ENCODE assay signal across 16 cellular contexts in the genomic region with DNA sequence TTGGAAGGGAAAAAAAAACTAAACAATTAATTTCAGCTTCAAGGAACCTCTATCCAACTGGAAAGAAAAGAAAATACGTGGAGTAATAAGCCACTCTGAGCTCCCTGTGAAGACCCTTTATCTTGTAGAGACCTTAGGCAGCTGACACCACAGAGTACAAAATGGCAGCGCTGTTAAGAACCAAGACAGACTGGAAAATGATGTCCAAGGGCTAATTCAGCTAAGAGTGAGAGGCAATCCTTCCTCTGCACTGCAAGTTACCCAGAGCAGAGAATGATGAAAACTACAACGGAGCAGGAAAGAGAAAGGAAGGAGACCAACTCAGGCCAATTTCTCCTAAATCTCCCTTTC. TPM values are rescaled to one million over a fixed set of nuclear protein-coding genes. Genes with fewer than 3 reads are reported as not detected.
DNase-seq lines count a peak whose midpoint lies in the region; ATAC-seq and TF ChIP-seq lines count a peak whose summit lies in the region.
"Had no signal": no experiment of that assay in that cellular context is flagged by ENCODE, and none has a peak within 500 bp of the region (broad histone marks: within the 10 kb centered on the region; RNA-seq: fewer than 3 reads in every experiment).

No MANE protein-coding gene starts in this region.

- peaks cover 27% of the 10 kb centered on the region for H3K36me3 Mint-ChIP-seq in mesothelial cell of epicardium
- peaks cover 15% of the 10 kb centered on the region for H3K36me3 Mint-ChIP-seq in effector memory CD8-positive, alpha-beta T cell (ENCODE audit: insufficient read depth)

- H3K9me2 ChIP-seq in SK-N-SH = no peaks in the 10 kb centered on the region

- TF ChIP-seq CTCF in mesothelial cell of epicardium (IDR thresholded peaks at IDR 0.05; ENCODE audit: unreplicated experiment) = no peak
- no peak for TF ChIP-seq CTCF in SK-N-SH (IDR thresholded peaks at IDR 0.05)

- peaks cover 18% of the 10 kb centered on the region for H3K36me3 ChIP-seq in HUES64 (ENCODE audit: insufficient read depth, low read length)
- H3K36me3 ChIP-seq in ectodermal cell (ENCODE audit: control insufficient read depth, insufficient read depth, low read length) = no peaks in the 10 kb centered on the region
- peaks cover 26 to 52% of the 10 kb centered on the region in 2 experiments for H3K36me3 ChIP-seq in SK-N-SH (replicated peaks in 1 of 2; ENCODE audit: control insufficient read depth in 1 of 2, insufficient read depth in 2 of 2, low read length in 1 of 2)

- H3K4me1 Mint-ChIP-seq in mesothelial cell of epicardium = peaks cover 18% of the 10 kb centered on the region
- H3K4me1 Mint-ChIP-seq in effector memory CD8-positive, alpha-beta T cell (ENCODE audit: low read depth in 2 of 2) = peaks cover 0 to 5% of the 10 kb centered on the region in 2 donors

- POLR2A ChIA-PET in SK-N-SH (lab: Yijun Ruan, JAX) = no interaction called here

- TF ChIP-seq RAD21 in SK-N-SH (IDR thresholded peaks at IDR 0.05; ENCODE audit: low read length) = no peak

- 70% methylated on average over 3 of the region's 3 CpGs for WGBS in HUES64
- 73 to 74% methylated on average over 3 of the region's 3 CpGs for WGBS in ectodermal cell, 2 experiments
- 84% methylated on average over 3 of the region's 3 CpGs for WGBS in SK-N-SH (ENCODE audit: low lambda C conversion rate)

- no peak overlapping the region for H3K4me2 ChIP-seq in SK-N-SH

- CTCF ChIA-PET in SK-N-SH (lab: Yijun Ruan, JAX) = no interaction called here

- DNase-seq in DMS79 (lab: John Stamatoyannopoulos, UW) (peak; percentile 60), mesothelial cell of epicardium (ENCODE audit: low spot score in 2 of 2, unreplicated experiment in 2 of 2) (no peak), SK-N-SH (no peak), GM03348 (ENCODE audit: low spot score) (no peak), DMS 273 (lab: John Stamatoyannopoulos, UW; ENCODE audit: unreplicated experiment) (no peak)
- no peak for DNase-seq in effector memory CD8-positive, alpha-beta T cell
- DNase-seq: anterior cingulate cortex, COR-L47, foreskin fibroblast, HCEC 1CT, left ventricle myocardium superior, NCI-H345, testis had no signal

- no peaks in the 10 kb centered on the region for H3K27me3 ChIP-seq in HUES64 (ENCODE audit: insufficient read depth, low read length)
- no peaks in the 10 kb centered on the region for H3K27me3 ChIP-seq in ectodermal cell (ENCODE audit: control insufficient read depth, insufficient read depth, low read length, poor library complexity, severe bottlenecking)
- no peaks in the 10 kb centered on the region for H3K27me3 ChIP-seq in SK-N-SH (ENCODE audit: insufficient read depth)
- H3K27me3 ChIP-seq: testis had no signal

- peak overlapping the region; percentile 71 for H3K27ac Mint-ChIP-seq in mesothelial cell of epicardium
- peak overlapping the region in 1 of 2 donors; percentile 36 for H3K27ac Mint-ChIP-seq in effector memory CD8-positive, alpha-beta T cell

- no peaks in the 10 kb centered on the region for H4K20me1 ChIP-seq in SK-N-SH (ENCODE audit: insufficient read depth)

- no peak overlapping the region for H3K4me3 Mint-ChIP-seq in mesothelial cell of epicardium
- H3K4me3 Mint-ChIP-seq in effector memory CD8-positive, alpha-beta T cell = no peak overlapping the region

- peaks cover 13% of the 10 kb centered on the region for H3K9me3 Mint-ChIP-seq in mesothelial cell of epicardium
- H3K9me3 Mint-ChIP-seq in effector memory CD8-positive, alpha-beta T cell = no peaks in the 10 kb centered on the region

- no peaks in the 10 kb centered on the region for H3K27me3 Mint-ChIP-seq in mesothelial cell of epicardium (ENCODE audit: low read depth)
- no peaks in the 10 kb centered on the region for H3K27me3 Mint-ChIP-seq in effector memory CD8-positive, alpha-beta T cell

- H3K9me3 ChIP-seq in HUES64 (ENCODE audit: insufficient read depth, low read depth, low read length) (no peaks in the 10 kb centered on the region), ectodermal cell (ENCODE audit: control insufficient read depth, low read length) (no peaks in the 10 kb centered on the region), SK-N-SH (no peaks in the 10 kb centered on the region; the same call in 1 of the 2 replicates)
- H3K9me3 ChIP-seq: testis had no signal

- H3F3A ChIP-seq in SK-N-SH (replicated peaks; ENCODE audit: insufficient read depth) = peaks cover 40% of the 10 kb centered on the region

- H3K9ac ChIP-seq in HUES64 (ENCODE audit: low read depth, low read length) = peak overlapping the region; percentile 17
- H3K9ac ChIP-seq in SK-N-SH = no peak overlapping the region

- H3K27ac ChIP-seq in HUES64 (ENCODE audit: low read depth, low read length) (no peak overlapping the region), ectodermal cell (ENCODE audit: insufficient read depth, low read depth, low read length, poor library complexity, severe bottlenecking) (peak overlapping the region; percentile 73), SK-N-SH (ENCODE audit: low read depth in 2 of 2, low read length in 1 of 2) (peak overlapping the region in 1 of 2 experiments; percentile 39; a peak in 2 of 4 replicates)
- H3K27ac ChIP-seq: testis, VCaP had no signal

- no peak for TF ChIP-seq EP300 in SK-N-SH (IDR thresholded peaks at IDR 0.05; ENCODE audit: borderline replicate concordance in 1 of 2, low read depth in 1 of 2, low read length in 1 of 2)

- H3K4me3 ChIP-seq in HUES64 (ENCODE audit: low read length) (no peak overlapping the region), ectodermal cell (ENCODE audit: insufficient read depth, low read depth, low read length) (no peak overlapping the region), SK-N-SH (ENCODE audit: low read depth in 2 of 2, low read length in 1 of 2) (no peak overlapping the region)
- H3K4me3 ChIP-seq: testis had no signal

- peaks cover 40% of the 10 kb centered on the region for H3K79me2 ChIP-seq in SK-N-SH (ENCODE audit: insufficient read depth)

- H3K4me1 ChIP-seq in HUES64 (ENCODE audit: insufficient read depth, low read length) (peaks cover 25% of the 10 kb centered on the region), ectodermal cell (ENCODE audit: control insufficient read depth, insufficient read depth, low read length) (peaks cover 5% of the 10 kb centered on the region), SK-N-SH (ENCODE audit: control insufficient read depth in 1 of 2, insufficient read depth in 2 of 2, low read depth in 1 of 2, low read length in 1 of 2) (peaks cover 18 to 34% of the 10 kb centered on the region in 2 experiments; a peak in 3 of 4 replicates)
- H3K4me1 ChIP-seq: testis had no signal

- no peak for ATAC-seq in effector memory CD8-positive, alpha-beta T cell (replicated peaks)
- ATAC-seq: left ventricle myocardium superior had no signal

- no peak overlapping the region for H2AFZ ChIP-seq in SK-N-SH (ENCODE audit: low read depth)

TF ChIP-seq in SK-N-SH, 30 proteins besides CTCF, POLR2A, EP300 and RAD21:
- no peak for TF ChIP-seq TAF1 (IDR thresholded peaks at IDR 0.05; ENCODE audit: borderline replicate concordance, low read depth, low read length)

RNA-seq across cellular contexts. Expression of gene ZNF148, which starts 56.7 kb away (rescaled TPM):
- 11.6 TPM for polyA plus RNA-seq in HUES64 (2013, experiment 1 of 2)
- 13.6 TPM for polyA plus RNA-seq in HUES64 (2013, experiment 2 of 2)
- polyA plus RNA-seq in ectodermal cell (2013, experiment 1 of 4) = 16.6 TPM
- polyA plus RNA-seq in ectodermal cell (2013, experiment 2 of 4) = 21.7 TPM
- polyA plus RNA-seq in ectodermal cell (2013, experiment 3 of 4) = 17.3 TPM
- polyA plus RNA-seq in ectodermal cell (2013, experiment 4 of 4) = 20.2 TPM
- 52.1 to 54.3 TPM (median 53.6 TPM) in 3 replicates for total RNA-seq in mesothelial cell of epicardium
- 5.1 and 7.1 TPM in 2 replicates for polyA plus RNA-seq in SK-N-SH (2012; rRNA removed)
- 6.7 and 7.7 TPM in 2 replicates for polyA plus RNA-seq in SK-N-SH (2012; cell fraction: cytosol; rRNA removed)
- 5.3 and 9.7 TPM in 2 replicates for polyA plus RNA-seq in SK-N-SH (2012; cell fraction: nucleus; rRNA removed)
